Comparison of ENCODE assay signal across 11 cellular contexts in genomic region chr19:1748115-1748702, GRCh38. TPM values are rescaled to one million over a fixed set of nuclear protein-coding genes. Genes with fewer than 3 reads are reported as not detected.
A peak's percentile ranks its signal among the peaks of the same experiment; 100 is the strongest.
DNase-seq lines count a peak whose midpoint lies in the region; ATAC-seq, FAIRE-seq and TF ChIP-seq lines count a peak whose summit lies in the region.
"Had no signal": no experiment of that assay in that cellular context is flagged by ENCODE, and none has a peak within 500 bp of the region (broad histone marks: within the 10 kb centered on the region; RNA-seq: fewer than 3 reads in every experiment).

No MANE protein-coding gene starts in this region.

- intact Hi-C loops in Right ventricle myocardium inferior (cut with DNase I): no loop called here

- H3K9me3 Mint-ChIP-seq in type B pancreatic cell: no peaks in the 10 kb centered on the region
- H3K9me3 Mint-ChIP-seq in mesothelial cell of epicardium: no peaks in the 10 kb centered on the region

- no peak for TF ChIP-seq CTCF in right atrium auricular region (IDR thresholded peaks at IDR 0.05)
- no peak for TF ChIP-seq CTCF in RWPE1 (conservative IDR thresholded peaks at IDR 0.05; ENCODE audit: low read depth)
- no peak for TF ChIP-seq CTCF in type B pancreatic cell (conservative IDR thresholded peaks at IDR 0.05)
- TF ChIP-seq CTCF in mesothelial cell of epicardium (IDR thresholded peaks at IDR 0.05; ENCODE audit: unreplicated experiment): no peak

- FAIRE-seq in HTR-8/SVneo (lab: Jason Lieb, UNC): no peak
- FAIRE-seq: GM19239 had no signal

- H3K36me3 ChIP-seq in right atrium auricular region: no peaks in the 10 kb centered on the region
- H3K36me3 ChIP-seq: heart right ventricle had no signal

- H3K27ac ChIP-seq in right atrium auricular region (no peak overlapping the region), RWPE1 (peak overlapping the region; percentile 86)
- H3K27ac ChIP-seq: heart right ventricle had no signal

- peaks cover 0 to 28% of the 10 kb centered on the region in 2 donors for H3K4me1 ChIP-seq in right atrium auricular region

- POLR2A ChIA-PET in RWPE1 (lab: Yijun Ruan, JAX; ENCODE audit: low non-redundant PET): no interaction called here

- peaks cover 59 to 71% of the 10 kb centered on the region in 2 donors for H3K27me3 ChIP-seq in right atrium auricular region

- peak; percentile 49 for DNase-seq in Right ventricle myocardium inferior (ENCODE audit: missing footprints)
- no peak for DNase-seq in right atrium auricular region (ENCODE audit: low spot score)
- peak; percentile 54 for DNase-seq in RWPE1 (ENCODE audit: low spot score)
- no peak for DNase-seq in type B pancreatic cell (ENCODE audit: extremely low spot score, unreplicated experiment)
- DNase-seq in mesothelial cell of epicardium (ENCODE audit: low spot score in 2 of 2, unreplicated experiment in 2 of 2): no peak
- no peak for DNase-seq in NCI-H2227 (lab: John Stamatoyannopoulos, UW; ENCODE audit: unreplicated experiment)
- DNase-seq in HTR-8/SVneo (ENCODE audit: insufficient read length, low spot score): no peak
- DNase-seq: heart right ventricle; stimulated activated naive CD4-positive, alpha-beta T cell had no signal

- no peaks in the 10 kb centered on the region for H3K9me3 ChIP-seq in right atrium auricular region
- H3K9me3 ChIP-seq: heart right ventricle had no signal

- H3K4me1 Mint-ChIP-seq in type B pancreatic cell (ENCODE audit: unreplicated experiment) (no peaks in the 10 kb centered on the region), mesothelial cell of epicardium (peaks cover 4% of the 10 kb centered on the region)

- ATAC-seq in Right ventricle myocardium inferior: no peak
- ATAC-seq: heart right ventricle had no signal

- H3K4me3 Mint-ChIP-seq in type B pancreatic cell (peak overlapping the region; percentile 41), mesothelial cell of epicardium (no peak overlapping the region)

- H3K4me3 ChIP-seq in right atrium auricular region (peak overlapping the region in 1 of 2 donors; percentile 26), iPS-11a (ENCODE audit: low read depth, low read length) (peak overlapping the region; percentile 4)
- H3K4me3 ChIP-seq: heart right ventricle had no signal

- CTCF ChIA-PET in RWPE1 (lab: Yijun Ruan, JAX): interaction anchor here (0.6 to 1.9 kb wide), 3 partner anchors 19 to 78 kb away, joined by 4 to 8 read pairs (median 4); no protein-coding TSS in a partner anchor

- H3K27me3 Mint-ChIP-seq in type B pancreatic cell (peaks cover 64% of the 10 kb centered on the region), mesothelial cell of epicardium (ENCODE audit: low read depth) (peaks cover 81% of the 10 kb centered on the region)

- H3K36me3 Mint-ChIP-seq in type B pancreatic cell (no peaks in the 10 kb centered on the region), mesothelial cell of epicardium (no peaks in the 10 kb centered on the region)

- H3K27ac Mint-ChIP-seq in type B pancreatic cell (peak overlapping the region; percentile 41), mesothelial cell of epicardium (no peak overlapping the region)

RNA-seq across cellular contexts. Expression of gene ONECUT3, which starts 5.1 kb away (rescaled TPM):
- not detected for total RNA-seq in Right ventricle myocardium inferior
- total RNA-seq in right atrium auricular region: not detected
- total RNA-seq in type B pancreatic cell (ENCODE audit: low replicate concordance): 0.94 and 5.9 TPM in 2 replicates
- total RNA-seq in mesothelial cell of epicardium: not detected in 3 replicates
- total RNA-seq: heart right ventricle had no signal

Comparison
In these comparisons a context has a peak if more than half of its experiments do, and no peak if none do; other contexts are left out.
1. DNase-seq: peak in Right ventricle myocardium inferior (single experiment) and RWPE1 (single experiment); none in right atrium auricular region (single experiment), type B pancreatic cell (single experiment), mesothelial cell of epicardium (0 of 2), NCI-H2227 (single experiment) and HTR-8/SVneo (single experiment).